ENCODE assay signal across 25 cellular contexts in genomic region chr7:136496526-136496925, GRCh38.
DNase-seq lines count a peak whose midpoint lies in the region; FAIRE-seq and TF ChIP-seq lines count a peak whose summit lies in the region.
"Had no signal": no experiment of that assay in that cellular context is flagged by ENCODE, and none has a peak within 500 bp of the region (broad histone marks: within the 10 kb centered on the region; RNA-seq: fewer than 3 reads in every experiment).

No MANE protein-coding gene starts in this region.

- no peak overlapping the region for H3K4me3 Mint-ChIP-seq in brain
- H3K4me3 Mint-ChIP-seq: B cell, H9 had no signal

- no peaks in the 10 kb centered on the region for H3K36me3 Mint-ChIP-seq in brain

- H3K4me1 Mint-ChIP-seq in brain: peaks cover 24% of the 10 kb centered on the region
- H3K4me1 Mint-ChIP-seq: B cell had no signal

- no peak for FAIRE-seq in HTR-8/SVneo (lab: Jason Lieb, UNC)
- FAIRE-seq: G401.6 had no signal

- no peak for TF ChIP-seq CTCF in brain (conservative IDR thresholded peaks at IDR 0.05)

- DNase-seq in NCI-H1417 (lab: John Stamatoyannopoulos, UW) (peak in 2 of 3 experiments; percentile 13 to 66), NCI-H1417 treated with DMSO at 0.1 percent for 48 hours (lab: John Stamatoyannopoulos, UW) (no peak), medulla oblongata (ENCODE audit: extremely low spot score) (peak; percentile 48), superior temporal gyrus (ENCODE audit: extremely low spot score) (peak; percentile 53), HTR-8/SVneo (ENCODE audit: insufficient read length, low spot score) (no peak), NCI-H1105 treated with DMSO at 0.1 percent for 48 hours (lab: John Stamatoyannopoulos, UW) (no peak), NCI-H187 (lab: John Stamatoyannopoulos, UW) (no peak)
- DNase-seq: 8988T, DMS 273 treated with DMSO at 0.1 percent for 48 hours, DND-41, H9, IMR-90, Kasumi-1, MG63, NCI-H1048, NCI-H187 treated with DMSO at 0.1 percent for 48 hours, NCI-H2171 treated with DMSO at 0.1 percent for 48 hours, NCI-H446, NCI-H526 treated with DMSO at 0.1 percent for 48 hours, RPMI8226, SHP77 treated with DMSO at 0.1 percent for 48 hours, SK-N-SH had no signal

- H3K27ac Mint-ChIP-seq in brain: peak overlapping the region in 3 of 5 experiments; percentile 13 to 38 (median 23)
- H3K27ac Mint-ChIP-seq: B cell, H9 had no signal

- H3K9me3 Mint-ChIP-seq in brain: no peaks in the 10 kb centered on the region
- H3K9me3 Mint-ChIP-seq: H9 had no signal

- no peaks in the 10 kb centered on the region for H3K27me3 Mint-ChIP-seq in brain
- H3K27me3 Mint-ChIP-seq: B cell had no signal

Comparison
In these comparisons a context has a peak if more than half of its experiments do, and no peak if none do; other contexts are left out.
1. DNase-seq: peak in NCI-H1417 (2 of 3), medulla oblongata (single experiment) and superior temporal gyrus (single experiment); none in NCI-H1417 treated with DMSO at 0.1 percent for 48 hours (single experiment), HTR-8/SVneo (single experiment), NCI-H1105 treated with DMSO at 0.1 percent for 48 hours (single experiment) and NCI-H187 (0 of 2).